1 cellular context compared by ENCODE assay signal in the genomic region with DNA sequence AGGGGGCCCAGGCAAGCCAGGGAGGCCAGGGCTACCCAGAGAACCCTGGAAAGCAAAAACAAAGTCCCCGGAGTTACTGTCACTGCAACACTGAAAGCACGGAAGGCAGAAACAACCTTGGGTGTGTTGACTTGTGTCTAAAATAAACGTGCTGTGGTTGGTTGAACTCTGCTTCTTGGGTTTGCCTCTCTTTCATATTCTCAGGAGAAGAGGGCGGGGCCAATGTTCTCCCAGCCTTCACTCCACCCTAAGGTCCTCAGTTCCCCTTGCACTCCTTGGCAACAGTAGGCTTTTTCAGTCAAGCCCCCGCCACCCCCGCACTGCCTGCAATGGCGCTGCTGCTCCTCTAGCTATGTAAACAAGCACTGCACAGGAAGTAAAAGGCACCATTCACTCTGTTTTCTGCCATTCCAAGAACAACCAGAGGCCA.
TF ChIP-seq lines count a peak whose summit lies in the region.

No MANE protein-coding gene starts in this region.

TF ChIP-seq in K562, 482 proteins besides CTCF, POLR2A, EP300 and RAD21 (continued from another document):
- TF ChIP-seq, protein P1, sequence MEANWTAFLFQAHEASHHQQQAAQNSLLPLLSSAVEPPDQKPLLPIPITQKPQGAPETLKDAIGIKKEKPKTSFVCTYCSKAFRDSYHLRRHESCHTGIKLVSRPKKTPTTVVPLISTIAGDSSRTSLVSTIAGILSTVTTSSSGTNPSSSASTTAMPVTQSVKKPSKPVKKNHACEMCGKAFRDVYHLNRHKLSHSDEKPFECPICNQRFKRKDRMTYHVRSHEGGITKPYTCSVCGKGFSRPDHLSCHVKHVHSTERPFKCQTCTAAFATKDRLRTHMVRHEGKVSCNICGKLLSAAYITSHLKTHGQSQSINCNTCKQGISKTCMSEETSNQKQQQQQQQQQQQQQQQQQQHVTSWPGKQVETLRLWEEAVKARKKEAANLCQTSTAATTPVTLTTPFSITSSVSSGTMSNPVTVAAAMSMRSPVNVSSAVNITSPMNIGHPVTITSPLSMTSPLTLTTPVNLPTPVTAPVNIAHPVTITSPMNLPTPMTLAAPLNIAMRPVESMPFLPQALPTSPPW (CRISPR knock-in tag; IDR thresholded peaks at IDR 0.05): peak; percentile 71
- peak; percentile 97 to 98 for TF ChIP-seq FOXA3 (CRISPR knock-in tag; conservative IDR thresholded peaks at IDR 0.05 in 1 of 2, IDR thresholded peaks at IDR 0.05 in 1 of 2)
- no peak for TF ChIP-seq PHB (CRISPR knock-in tag; IDR thresholded peaks at IDR 0.05)
- TF ChIP-seq DPF2 (IDR thresholded peaks at IDR 0.05): 0 out of 2 replicates have a peak, but pooled peaks have one; percentile 18
- TF ChIP-seq SPI1 (IDR thresholded peaks at IDR 0.05; ENCODE audit: borderline replicate concordance, low read depth, low read length): peak; percentile 11; the same call in 1 of the 2 replicates
- no peak for TF ChIP-seq SRSF1 (IDR thresholded peaks at IDR 0.05; ENCODE audit: low read depth, low read length)
- peak in 1 of 3 experiments; percentile 42; a peak in 1 of 6 replicates for TF ChIP-seq ZBTB11 (CRISPR knock-in tag; IDR thresholded peaks at IDR 0.05)
- TF ChIP-seq EGR1 (conservative IDR thresholded peaks at IDR 0.05): peak; percentile 98
- 0 out of 2 replicates have a peak, but pooled peaks have one; percentile 7 for TF ChIP-seq ELF1 (tag; IDR thresholded peaks at IDR 0.05)
- TF ChIP-seq RFX1 (IDR thresholded peaks at IDR 0.05): peak; percentile 47
- peak; percentile 53; the same call in 1 of the 2 replicates for TF ChIP-seq GABPA (tag; conservative IDR thresholded peaks at IDR 0.05; ENCODE audit: low read depth)
